Comparison of ENCODE assay signal across 24 cellular contexts in genomic region chr16:84758627-84759026, GRCh38. TPM values are rescaled to one million over a fixed set of nuclear protein-coding genes. Genes with fewer than 3 reads are reported as not detected.
DNase-seq lines count a peak whose midpoint lies in the region; FAIRE-seq and TF ChIP-seq lines count a peak whose summit lies in the region.
"Had no signal": no experiment of that assay in that cellular context is flagged by ENCODE, and none has a peak within 500 bp of the region (broad histone marks: within the 10 kb centered on the region; RNA-seq: fewer than 3 reads in every experiment).

No MANE protein-coding gene starts in this region.

- H4K91ac ChIP-seq in H9 (ENCODE audit: insufficient read length, low read depth, low read length): no peak overlapping the region

- H2AK5ac ChIP-seq in H9 (ENCODE audit: insufficient read length, low read length): no peak overlapping the region

- H3K36me3 Mint-ChIP-seq in activated CD4-positive, alpha-beta T cell treated with anti-CD3 and anti-CD28 coated beads, Interleukin-2, amount 10 ng/mL, durations not matched to agents 7 days and 5 days (ENCODE audit: low read depth): peaks cover 22% of the 10 kb centered on the region
- peaks cover 23 to 55% (median 46%) of the 10 kb centered on the region in 3 experiments; a peak in 6 of 7 replicates for H3K36me3 Mint-ChIP-seq in H9 (ENCODE audit: insufficient read depth in 1 of 3, low read depth in 3 of 3)
- peaks cover 4% of the 10 kb centered on the region for H3K36me3 Mint-ChIP-seq in osteocyte (ENCODE audit: unreplicated experiment)

- intact Hi-C loops in endothelial cell of umbilical vein (cut with micrococcal nuclease): loop anchor here (10.0 kb wide), 1 partner anchor 326 kb away; no protein-coding TSS in a partner anchor

- no peak overlapping the region for H2BK20ac ChIP-seq in H9 (ENCODE audit: low read depth, low read length, poor library complexity, severe bottlenecking)

- CTCF ChIA-PET in activated CD4-positive, alpha-beta T cell treated with anti-CD3 and anti-CD28 coated beads, Interleukin-2, amount 10 ng/mL, durations not matched to agents 7 days and 5 days (lab: Charles Lee): interaction anchor here (1.1 to 1.6 kb wide), 4 partner anchors 10 to 197 kb away, joined by 3 to 4 read pairs (median 4); no protein-coding TSS in a partner anchor
- CTCF ChIA-PET in endothelial cell of umbilical vein (lab: Charles Lee): interaction anchor here (0.6 to 3.4 kb wide), 7 partner anchors 11 to 213 kb away, joined by 3 to 36 read pairs (median 5); no protein-coding TSS in a partner anchor

- H3K79me2 ChIP-seq in H9 (ENCODE audit: insufficient read depth, low read length) (peaks cover 16% of the 10 kb centered on the region; the same call in 1 of the 2 replicates), endothelial cell of umbilical vein (ENCODE audit: control insufficient read depth, insufficient read depth, low read length) (peaks cover 75% of the 10 kb centered on the region)

- H3K27ac ChIP-seq in H9 (ENCODE audit: insufficient read length, low read depth, low read length) (no peak overlapping the region), endothelial cell of umbilical vein (ENCODE audit: insufficient read depth, low read depth, low read length) (peak overlapping the region; percentile 22)
- H3K27ac ChIP-seq: SK-N-MC, upper lobe of right lung had no signal

- peaks cover 47% of the 10 kb centered on the region for H3K4me1 Mint-ChIP-seq in activated CD4-positive, alpha-beta T cell treated with anti-CD3 and anti-CD28 coated beads, Interleukin-2, amount 10 ng/mL, durations not matched to agents 7 days and 5 days
- H3K4me1 Mint-ChIP-seq in H9: peaks cover 14 to 18% of the 10 kb centered on the region in 2 experiments
- H3K4me1 Mint-ChIP-seq in osteocyte (ENCODE audit: unreplicated experiment): peaks cover 48% of the 10 kb centered on the region

- H3K79me1 ChIP-seq in H9 (ENCODE audit: insufficient read depth, low read depth, low read length, poor library complexity, severe bottlenecking): peaks cover 3% of the 10 kb centered on the region

- H2BK12ac ChIP-seq in H9 (ENCODE audit: insufficient read length, low read depth, low read length): no peak overlapping the region

- no peaks in the 10 kb centered on the region for H3K23me2 ChIP-seq in H9 (ENCODE audit: insufficient read length, low read depth, low read length, poor library complexity, severe bottlenecking)

- no peak overlapping the region for H2BK15ac ChIP-seq in H9 (ENCODE audit: low read depth, low read length)

- no peak overlapping the region for H2BK120ac ChIP-seq in H9 (ENCODE audit: low read depth, low read length, poor library complexity, severe bottlenecking)

- FAIRE-seq in endothelial cell of umbilical vein (lab: Jason Lieb, UNC): peak; percentile 18
- FAIRE-seq: endometrium had no signal

- no peak for DNase-seq in activated CD4-positive, alpha-beta T cell treated with anti-CD3 and anti-CD28 coated beads, Interleukin-2, amount 10 ng/mL, durations not matched to agents 7 days and 5 days
- DNase-seq in activated CD4-positive, alpha-beta T cell treated with anti-CD3 and anti-CD28 coated beads, Interleukin-2, amount 50 U/mL, for 1 hour: no peak
- DNase-seq in H9: no peak
- DNase-seq in endothelial cell of umbilical vein (ENCODE audit: low read depth, low spot score): no peak
- DNase-seq in osteocyte (ENCODE audit: extremely low spot score, unreplicated experiment): no peak
- no peak for DNase-seq in HuH-7 (ENCODE audit: low spot score)
- no peak for DNase-seq in T-helper 2 cell
- no peak for DNase-seq in SIG-M5 (lab: John Stamatoyannopoulos, UW)
- DNase-seq: 8988T; activated CD4-positive, alpha-beta T cell treated with anti-CD3 and anti-CD28 coated beads for 48 hours; activated T-cell treated with anti-CD3 and anti-CD28 coated beads, Interleukin-2, amount 50 U/mL, for 72 hours; C1 segment of cervical spinal cord; DMS79 treated with DMSO at 0.1 percent for 48 hours; foreskin melanocyte; NCI-H1092 treated with DMSO at 0.1 percent for 48 hours; NCI-H2107; NCI-H526 treated with DMSO at 0.1 percent for 48 hours; OCI-M1; stimulated activated CD4-positive, alpha-beta T cell treated with anti-CD3 and anti-CD28 coated beads, Interleukin-12 subunit alpha, Interleukin-12 subunit beta, amount 100 ng/mL, for 4 hours; upper lobe of right lung had no signal

- H3K9me1 ChIP-seq in endothelial cell of umbilical vein (replicated peaks; ENCODE audit: control insufficient read depth, extremely low read depth, insufficient read depth, low read length): no peaks in the 10 kb centered on the region

- no peak overlapping the region for H2AFZ ChIP-seq in H9 (ENCODE audit: low read length)
- no peak overlapping the region for H2AFZ ChIP-seq in endothelial cell of umbilical vein (ENCODE audit: low read depth, low read length)

- H3K9me3 Mint-ChIP-seq in activated CD4-positive, alpha-beta T cell treated with anti-CD3 and anti-CD28 coated beads, Interleukin-2, amount 10 ng/mL, durations not matched to agents 7 days and 5 days: no peaks in the 10 kb centered on the region
- H3K9me3 Mint-ChIP-seq in H9 (no peaks in the 10 kb centered on the region), osteocyte (ENCODE audit: unreplicated experiment) (no peaks in the 10 kb centered on the region)
- H3K9me3 Mint-ChIP-seq: activated T-cell treated with anti-CD3 and anti-CD28 coated beads, Interleukin-2, amount 50 U/mL, for 72 hours had no signal

- no peak overlapping the region for H3K23ac ChIP-seq in H9 (ENCODE audit: insufficient read length, low read depth, low read length)

- H3K9me3 ChIP-seq in H9 (ENCODE audit: control insufficient read depth, low read depth, low read length) (no peaks in the 10 kb centered on the region), endothelial cell of umbilical vein (replicated peaks; ENCODE audit: control insufficient read depth, insufficient read depth, low read length) (no peaks in the 10 kb centered on the region)
- H3K9me3 ChIP-seq: adrenal gland, HAP-1, upper lobe of right lung had no signal

- no CpG with 5 or more reads among the region's 7 CpGs for WGBS in H9 (ENCODE audit: extremely low coverage, insufficient read length, low lambda C conversion rate)

- no peak overlapping the region for H3K18ac ChIP-seq in H9 (ENCODE audit: insufficient read length, low read depth, low read length)

- H4K8ac ChIP-seq in H9 (replicated peaks; ENCODE audit: insufficient read length, low read depth, low read length): no peak overlapping the region

- H3K27me3 ChIP-seq in H9 (ENCODE audit: insufficient read depth, low read length) (no peaks in the 10 kb centered on the region), endothelial cell of umbilical vein (ENCODE audit: control insufficient read depth in 2 of 2, insufficient read depth in 2 of 2, low read length in 2 of 2) (no peaks in the 10 kb centered on the region)
- H3K27me3 ChIP-seq: adrenal gland, upper lobe of right lung had no signal

- H3K4me3 Mint-ChIP-seq in activated CD4-positive, alpha-beta T cell treated with anti-CD3 and anti-CD28 coated beads, Interleukin-2, amount 10 ng/mL, durations not matched to agents 7 days and 5 days: no peak overlapping the region
- H3K4me3 Mint-ChIP-seq in H9 (no peak overlapping the region), osteocyte (ENCODE audit: unreplicated experiment) (no peak overlapping the region)

- POLR2A ChIA-PET in activated CD4-positive, alpha-beta T cell treated with anti-CD3 and anti-CD28 coated beads, Interleukin-2, amount 10 ng/mL, durations not matched to agents 7 days and 5 days (lab: Charles Lee): no interaction called here
- POLR2A ChIA-PET in endothelial cell of umbilical vein (lab: Charles Lee): no interaction called here

- dilution Hi-C loops in endothelial cell of umbilical vein (cut with MboI; ENCODE audit: extremely low pct_ligation_motif_present, low sequenced_read_pairs): loop anchor here (25.0 kb wide), 1 partner anchor 204 kb away; no protein-coding TSS in a partner anchor

- H3K27me3 Mint-ChIP-seq in activated CD4-positive, alpha-beta T cell treated with anti-CD3 and anti-CD28 coated beads, Interleukin-2, amount 10 ng/mL, durations not matched to agents 7 days and 5 days: no peaks in the 10 kb centered on the region
- H3K27me3 Mint-ChIP-seq in H9 (ENCODE audit: low read depth): no peaks in the 10 kb centered on the region
- H3K27me3 Mint-ChIP-seq in osteocyte (ENCODE audit: unreplicated experiment): no peaks in the 10 kb centered on the region

- H3K4me1 ChIP-seq in H9 (ENCODE audit: insufficient read depth, low read length) (no peaks in the 10 kb centered on the region; the same call in 1 of the 2 replicates), endothelial cell of umbilical vein (ENCODE audit: control insufficient read depth, extremely low read depth, insufficient read depth, low read length) (peaks cover 16% of the 10 kb centered on the region)

- no TSS peak for BruUV-seq in endothelial cell of umbilical vein (replicated peaks; lab: Mats Ljungman, UMichigan)

- no peak overlapping the region for H2BK5ac ChIP-seq in H9 (ENCODE audit: insufficient read length, low read length)

- H3K14ac ChIP-seq in H9 (ENCODE audit: insufficient read depth, low read length): no peak overlapping the region

- H3K9ac ChIP-seq in H9 (ENCODE audit: extremely low read depth, insufficient read length, low read length) (no peak overlapping the region), endothelial cell of umbilical vein (replicated peaks; ENCODE audit: extremely low read depth, insufficient read depth, low read length) (no peak overlapping the region)

- H3K4me2 ChIP-seq in H9 (ENCODE audit: insufficient read depth, insufficient read length, low read length): no peak overlapping the region
- peak overlapping the region; percentile 30 for H3K4me2 ChIP-seq in endothelial cell of umbilical vein (ENCODE audit: insufficient read depth, low read length)

- H3K27ac Mint-ChIP-seq in activated CD4-positive, alpha-beta T cell treated with anti-CD3 and anti-CD28 coated beads, Interleukin-2, amount 10 ng/mL, durations not matched to agents 7 days and 5 days: peak overlapping the region; percentile 59
- H3K27ac Mint-ChIP-seq in H9 (peak overlapping the region in 2 of 3 experiments; percentile 44 to 72; a peak in 3 of 7 replicates), osteocyte (ENCODE audit: unreplicated experiment) (peak overlapping the region; percentile 68)

- H3T11ph ChIP-seq in H9 (ENCODE audit: low read length): no peak overlapping the region

- TF ChIP-seq CTCF in H9 (conservative IDR thresholded peaks at IDR 0.05) (no peak), endothelial cell of umbilical vein (IDR thresholded peaks at IDR 0.05; ENCODE audit: extremely low read depth in 1 of 2, insufficient read depth in 1 of 2, low read depth in 1 of 2, low read length in 2 of 2) (no peak), osteocyte (IDR thresholded peaks at IDR 0.05) (no peak)

- no peak overlapping the region for H3K4ac ChIP-seq in H9 (ENCODE audit: low read depth, low read length)

- H3K4me3 ChIP-seq in endothelial cell of umbilical vein (replicated peaks in 1 of 3; ENCODE audit: insufficient read depth in 1 of 3, low read depth in 1 of 3, low read length in 3 of 3): no peak overlapping the region
- H3K4me3 ChIP-seq: adrenal gland, HAP-1, SK-N-MC, upper lobe of right lung had no signal

- no peak overlapping the region for H3K56ac ChIP-seq in H9 (ENCODE audit: insufficient read length, low read depth, low read length)

- peaks cover 8% of the 10 kb centered on the region in 2 experiments for H3K36me3 ChIP-seq in endothelial cell of umbilical vein (ENCODE audit: control insufficient read depth in 2 of 2, extremely low read depth in 1 of 2, insufficient read depth in 2 of 2, low read length in 2 of 2)

- no peaks in the 10 kb centered on the region for H4K20me1 ChIP-seq in H9 (ENCODE audit: control insufficient read depth, insufficient read depth, insufficient read length)
- peaks cover 2% of the 10 kb centered on the region for H4K20me1 ChIP-seq in endothelial cell of umbilical vein (replicated peaks; ENCODE audit: control insufficient read depth, extremely low read depth, insufficient read depth, low read length)

- no peak overlapping the region for H4K5ac ChIP-seq in H9 (ENCODE audit: insufficient read length, low read depth, low read length)

- TF ChIP-seq POLR2A in endothelial cell of umbilical vein (IDR thresholded peaks at IDR 0.05; ENCODE audit: low read depth, low read length): no peak

RNA-seq across cellular contexts. Expression of gene USP10, which starts 58.8 kb away (rescaled TPM):
- 10 to 100 TPM; 86.5 to 99.0 TPM for total RNA-seq in activated CD4-positive, alpha-beta T cell treated with anti-CD3 and anti-CD28 coated beads, Interleukin-2, amount 10 ng/mL, durations not matched to agents 7 days and 5 days
- total RNA-seq in H9 (2021) (203 and 205 TPM in 2 replicates), endothelial cell of umbilical vein (97.4 and 115 TPM in 2 replicates), osteocyte (46.3 and 56.6 TPM in 2 replicates)
- polyA plus RNA-seq in endothelial cell of umbilical vein: 84.0 and 92.5 TPM in 2 replicates
- 59.6 and 70.6 TPM in 2 replicates for polyA plus RNA-seq in endothelial cell of umbilical vein (2011; cell fraction: cytosol; rRNA removed)
- polyA plus RNA-seq in endothelial cell of umbilical vein (2011; cell fraction: nucleus; rRNA removed): 98.5 and 113 TPM in 2 replicates
- 73.0 and 104 TPM in 2 replicates for polyA plus RNA-seq in endothelial cell of umbilical vein (2012)
- polyA minus RNA-seq in endothelial cell of umbilical vein: 201 and 251 TPM in 2 replicates
- polyA minus RNA-seq in endothelial cell of umbilical vein (2011; cell fraction: cytosol; rRNA and poly(A)+ RNA removed): 75.2 TPM
- 80.8 and 98.1 TPM in 2 replicates for polyA minus RNA-seq in endothelial cell of umbilical vein (2011; cell fraction: nucleus; rRNA and poly(A)+ RNA removed)
